ENCODE assay signal across 9 cellular contexts in the genomic region with DNA sequence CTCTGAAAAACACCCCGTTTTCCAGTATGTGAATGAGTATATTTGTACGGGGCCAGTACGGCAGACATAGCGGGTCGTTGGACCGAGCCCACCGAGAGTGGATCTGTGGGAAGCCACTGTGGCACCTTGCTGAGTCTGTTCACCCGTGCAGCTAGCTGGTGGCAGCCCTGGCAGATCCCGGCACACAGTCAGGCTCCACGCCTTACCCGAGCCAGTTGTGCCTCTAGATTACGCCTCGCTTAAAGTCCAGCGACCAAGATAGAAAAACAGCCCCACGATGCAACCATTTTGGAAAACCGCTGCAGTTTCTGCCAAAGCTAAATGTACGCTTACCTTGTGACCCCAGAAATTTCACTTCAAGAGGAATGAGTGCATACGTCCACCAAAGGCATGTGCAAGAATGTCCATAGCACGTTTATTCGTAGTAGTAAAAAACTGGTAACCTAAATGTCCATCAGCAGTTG. TPM values are rescaled to one million over a fixed set of nuclear protein-coding genes. Genes with fewer than 3 reads are reported as not detected.
DNase-seq lines count a peak whose midpoint lies in the region; ATAC-seq, FAIRE-seq and TF ChIP-seq lines count a peak whose summit lies in the region.
"Had no signal": no experiment of that assay in that cellular context is flagged by ENCODE, and none has a peak within 500 bp of the region (broad histone marks: within the 10 kb centered on the region; RNA-seq: fewer than 3 reads in every experiment).

No MANE protein-coding gene starts in this region.

- BruUV-seq in A673 (replicated peaks; lab: Mats Ljungman, UMichigan) (TSS peak; percentile 95), OCI-LY7 (replicated peaks; lab: Mats Ljungman, UMichigan) (TSS peak; percentile 99), endothelial cell of umbilical vein (replicated peaks; lab: Mats Ljungman, UMichigan) (TSS peak; percentile 83)

- H3K27me3 ChIP-seq in A673 (replicated peaks; ENCODE audit: insufficient read depth, low read depth, low read length, poor library complexity) (no peaks in the 10 kb centered on the region), endothelial cell of umbilical vein (ENCODE audit: control insufficient read depth in 2 of 2, insufficient read depth in 2 of 2, low read length in 2 of 2) (peaks cover 0 to 3% of the 10 kb centered on the region in 2 experiments)

- no peaks in the 10 kb centered on the region for H3K9me3 Mint-ChIP-seq in natural killer cell

- H3K36me3 Mint-ChIP-seq in natural killer cell, result peaks cover 7% of the 10 kb centered on the region

- peak overlapping the region; percentile 95 for H3K27ac ChIP-seq in A673 (ENCODE audit: low read depth, low read length, poor library complexity, severe bottlenecking)
- peak overlapping the region; percentile 84 for H3K27ac ChIP-seq in OCI-LY7 (ENCODE audit: low read depth, low read length, poor library complexity, severe bottlenecking)
- peak overlapping the region; percentile 83 for H3K27ac ChIP-seq in endothelial cell of umbilical vein (ENCODE audit: insufficient read depth, low read depth, low read length)

- no peak for ATAC-seq in natural killer cell
- ATAC-seq in GM21381 (IDR thresholded peaks at IDR 0.05; ENCODE audit: unreplicated experiment), result no peak
- ATAC-seq in HG03520 (IDR thresholded peaks at IDR 0.05; ENCODE audit: unreplicated experiment), result no peak

- FAIRE-seq in GM19239 (lab: Jason Lieb, UNC), result peak; percentile 59
- FAIRE-seq in endothelial cell of umbilical vein (lab: Jason Lieb, UNC), result no peak
- FAIRE-seq: islet of Langerhans had no signal

- H2AFZ ChIP-seq in OCI-LY7 (ENCODE audit: low read length) (peak overlapping the region; percentile 58; the same call in 1 of the 2 replicates), endothelial cell of umbilical vein (ENCODE audit: low read depth, low read length) (peak overlapping the region; percentile 99)

- CTCF ChIA-PET in A673 (lab: Charles Lee) (no interaction called here), OCI-LY7 (lab: Charles Lee; ENCODE audit: unreplicated experiment) (interaction anchor here (0.9 to 1.2 kb wide), 2 partner anchors 9 to 63 kb away, joined by 3 read pairs; no protein-coding TSS in a partner anchor), endothelial cell of umbilical vein (lab: Charles Lee) (interaction anchor here (1.0 to 1.5 kb wide), 2 partner anchors 11 to 220 kb away, joined by 3 to 4 read pairs; no protein-coding TSS in a partner anchor)

- no peaks in the 10 kb centered on the region for H3K36me3 ChIP-seq in A673 (ENCODE audit: insufficient read depth, low read length, poor library complexity, severe bottlenecking)
- peaks cover 26% of the 10 kb centered on the region for H3K36me3 ChIP-seq in OCI-LY7 (ENCODE audit: insufficient read depth, low read length)
- H3K36me3 ChIP-seq in endothelial cell of umbilical vein (ENCODE audit: control insufficient read depth in 2 of 2, extremely low read depth in 1 of 2, insufficient read depth in 2 of 2, low read length in 2 of 2), result no peaks in the 10 kb centered on the region

- H3K9me2 ChIP-seq in OCI-LY7 (ENCODE audit: insufficient read depth, low read length), result no peaks in the 10 kb centered on the region

- peak overlapping the region; percentile 81 for H3K4me3 ChIP-seq in A673 (ENCODE audit: low read depth, low read length, poor library complexity, severe bottlenecking)
- H3K4me3 ChIP-seq in OCI-LY7 (ENCODE audit: low read depth, low read length, poor library complexity, severe bottlenecking), result peak overlapping the region; percentile 91
- peak overlapping the region; percentile 50 to 100 (median 55) for H3K4me3 ChIP-seq in endothelial cell of umbilical vein (replicated peaks in 1 of 3; ENCODE audit: insufficient read depth in 1 of 3, low read depth in 1 of 3, low read length in 3 of 3)

- H4K20me1 ChIP-seq in OCI-LY7 (ENCODE audit: insufficient read depth, low read length), result peaks cover 31% of the 10 kb centered on the region
- H4K20me1 ChIP-seq in endothelial cell of umbilical vein (replicated peaks; ENCODE audit: control insufficient read depth, extremely low read depth, insufficient read depth, low read length), result peaks cover 7% of the 10 kb centered on the region

- TF ChIP-seq CTCF in A673 (conservative IDR thresholded peaks at IDR 0.05; ENCODE audit: low read depth, low read length) (no peak), OCI-LY7 (conservative IDR thresholded peaks at IDR 0.05; ENCODE audit: low read length) (no peak; the same call in 1 of the 2 replicates), endothelial cell of umbilical vein (IDR thresholded peaks at IDR 0.05; ENCODE audit: extremely low read depth in 1 of 2, insufficient read depth in 1 of 2, low read depth in 1 of 2, low read length in 2 of 2) (no peak), natural killer cell (IDR thresholded peaks at IDR 0.05) (no peak)

- H3K4me1 ChIP-seq in A673 (ENCODE audit: insufficient read depth, low read length, poor library complexity, severe bottlenecking) (peaks cover 17% of the 10 kb centered on the region), OCI-LY7 (ENCODE audit: insufficient read depth, low read length, poor library complexity, severe bottlenecking) (peaks cover 47% of the 10 kb centered on the region), endothelial cell of umbilical vein (ENCODE audit: control insufficient read depth, extremely low read depth, insufficient read depth, low read length) (peaks cover 10% of the 10 kb centered on the region)

- peak overlapping the region; percentile 100 for H3K27ac Mint-ChIP-seq in natural killer cell

- intact Hi-C loops in A673 (cut with micrococcal nuclease; ENCODE audit: unreplicated experiment) (loop anchor here (5.0 kb wide), 1 partner anchor 109 kb away; a partner anchor contains a TSS), OCI-LY7 (cut with micrococcal nuclease; ENCODE audit: unreplicated experiment) (loop anchor here (2.0 kb wide), 3 partner anchors 19 to 111 kb away; a partner anchor contains a TSS), endothelial cell of umbilical vein (cut with micrococcal nuclease) (loop anchor here (2.0 to 5.0 kb wide), 4 partner anchors 46 to 285 kb away; a partner anchor contains a TSS), natural killer cell (cut with micrococcal nuclease) (loop anchor here (1.0 to 5.0 kb wide), 3 partner anchors 18 to 109 kb away; a partner anchor contains a TSS)

- no peak for TF ChIP-seq POLR2A in endothelial cell of umbilical vein (IDR thresholded peaks at IDR 0.05; ENCODE audit: low read depth, low read length)

- dilution Hi-C loops in endothelial cell of umbilical vein (cut with MboI; ENCODE audit: extremely low pct_ligation_motif_present, low sequenced_read_pairs), result no loop called here

- H3K9me3 ChIP-seq in A673 (ENCODE audit: low read depth, low read length, poor library complexity, severe bottlenecking) (no peaks in the 10 kb centered on the region), OCI-LY7 (ENCODE audit: low read length) (no peaks in the 10 kb centered on the region), endothelial cell of umbilical vein (replicated peaks; ENCODE audit: control insufficient read depth, insufficient read depth, low read length) (no peaks in the 10 kb centered on the region)

- no peak for DNase-seq in A673 (ENCODE audit: low spot score)
- DNase-seq in GM19239 (ENCODE audit: insufficient read length, low spot score), result no peak
- no peak for DNase-seq in OCI-LY7 (ENCODE audit: low spot score)
- DNase-seq in endothelial cell of umbilical vein (ENCODE audit: low read depth, low spot score), result no peak
- no peak for DNase-seq in natural killer cell
- no peak for DNase-seq in DMS 273 (lab: John Stamatoyannopoulos, UW; ENCODE audit: unreplicated experiment)

- H3K4me1 Mint-ChIP-seq in natural killer cell, result peaks cover 45 to 47% of the 10 kb centered on the region in 2 donors

- H3K9ac ChIP-seq in endothelial cell of umbilical vein (replicated peaks; ENCODE audit: extremely low read depth, insufficient read depth, low read length), result peak overlapping the region; percentile 96

- H3K4me3 Mint-ChIP-seq in natural killer cell, result peak overlapping the region; percentile 100

- peaks cover 43% of the 10 kb centered on the region for H3K79me2 ChIP-seq in OCI-LY7 (ENCODE audit: insufficient read depth, low read depth, low read length)
- H3K79me2 ChIP-seq in endothelial cell of umbilical vein (ENCODE audit: control insufficient read depth, insufficient read depth, low read length), result peaks cover 44% of the 10 kb centered on the region

- H3K4me2 ChIP-seq in OCI-LY7 (ENCODE audit: low read length), result peak overlapping the region; percentile 87
- H3K4me2 ChIP-seq in endothelial cell of umbilical vein (ENCODE audit: insufficient read depth, low read length), result peak overlapping the region; percentile 93

- POLR2A ChIA-PET in A673 (lab: Charles Lee; ENCODE audit: low non-redundant PET) (interaction anchor here (0.7 kb wide), 1 partner anchor 53 kb away, joined by 5 read pairs; no protein-coding TSS in a partner anchor), OCI-LY7 (lab: Charles Lee) (interaction anchor here (0.7 to 2.4 kb wide), 7 partner anchors 9 to 63 kb away, joined by 3 to 22 read pairs (median 4); no protein-coding TSS in a partner anchor), endothelial cell of umbilical vein (lab: Charles Lee) (no interaction called here)

- H3K9me1 ChIP-seq in endothelial cell of umbilical vein (replicated peaks; ENCODE audit: control insufficient read depth, extremely low read depth, insufficient read depth, low read length), result no peaks in the 10 kb centered on the region

- H3K27me3 Mint-ChIP-seq in natural killer cell (ENCODE audit: low read depth in 2 of 2), result peaks cover 0 to 1% of the 10 kb centered on the region in 2 donors

RNA-seq across cellular contexts. Expression of a gene that starts 0.5 kb away (rescaled TPM):
- total RNA-seq in A673 (2021) (83.8 and 87.1 TPM in 2 replicates), OCI-LY7 (2022) (96.6 and 96.9 TPM in 2 replicates), endothelial cell of umbilical vein (52.5 and 54.7 TPM in 2 replicates), natural killer cell (10 to 100 TPM; 55.2 to 78.4 (median 55.3) TPM)
- 60.6 and 70.7 TPM in 2 replicates for total RNA-seq in OCI-LY7 (2014; rRNA removed; shearing (Covaris generic))
- polyA plus RNA-seq in endothelial cell of umbilical vein, result 15.2 and 16.4 TPM in 2 replicates
- 19.3 and 19.7 TPM in 2 replicates for polyA plus RNA-seq in endothelial cell of umbilical vein (2011; cell fraction: cytosol; rRNA removed)
- polyA plus RNA-seq in endothelial cell of umbilical vein (2011; cell fraction: nucleus; rRNA removed), result 31.6 and 42.4 TPM in 2 replicates
- 23.3 and 32.3 TPM in 2 replicates for polyA plus RNA-seq in endothelial cell of umbilical vein (2012)
- 63.4 and 68.5 TPM in 2 replicates for polyA minus RNA-seq in endothelial cell of umbilical vein
- 16.5 TPM for polyA minus RNA-seq in endothelial cell of umbilical vein (2011; cell fraction: cytosol; rRNA and poly(A)+ RNA removed)
- polyA minus RNA-seq in endothelial cell of umbilical vein (2011; cell fraction: nucleus; rRNA and poly(A)+ RNA removed), result 72.0 and 110 TPM in 2 replicates

RNA-seq across cellular contexts. Expression of a gene that starts 46.5 kb away (rescaled TPM):
- total RNA-seq in A673 (2021) (88.4 and 90.0 TPM in 2 replicates), OCI-LY7 (2022) (97.3 and 101 TPM in 2 replicates), endothelial cell of umbilical vein (44.1 and 44.5 TPM in 2 replicates), natural killer cell (10 to 100 TPM; 25.4 to 30.7 (median 29.8) TPM)
- 42.9 and 48.4 TPM in 2 replicates for total RNA-seq in OCI-LY7 (2014; rRNA removed; shearing (Covaris generic))
- polyA plus RNA-seq in endothelial cell of umbilical vein, result 8.1 and 10.0 TPM in 2 replicates
- 15.6 and 18.4 TPM in 2 replicates for polyA plus RNA-seq in endothelial cell of umbilical vein (2011; cell fraction: cytosol; rRNA removed)
- polyA plus RNA-seq in endothelial cell of umbilical vein (2011; cell fraction: nucleus; rRNA removed), result 6.9 and 7.4 TPM in 2 replicates
- 31.3 and 46.8 TPM in 2 replicates for polyA plus RNA-seq in endothelial cell of umbilical vein (2012)
- polyA minus RNA-seq in endothelial cell of umbilical vein, result 14.2 and 17.0 TPM in 2 replicates
- 15.1 TPM for polyA minus RNA-seq in endothelial cell of umbilical vein (2011; cell fraction: cytosol; rRNA and poly(A)+ RNA removed)
- polyA minus RNA-seq in endothelial cell of umbilical vein (2011; cell fraction: nucleus; rRNA and poly(A)+ RNA removed), result 2.9 and 5.4 TPM in 2 replicates
